In genomic region chr11:125347261-125347585, GRCh38 we compare ENCODE assay signal across 19 cellular contexts.
DNase-seq lines count a peak whose midpoint lies in the region; ATAC-seq and TF ChIP-seq lines count a peak whose summit lies in the region.
"Had no signal": no experiment of that assay in that cellular context is flagged by ENCODE, and none has a peak within 500 bp of the region (broad histone marks: within the 10 kb centered on the region; RNA-seq: fewer than 3 reads in every experiment).

No MANE protein-coding gene starts in this region.

- peak overlapping the region; percentile 73 for H3K18ac ChIP-seq in neuronal stem cell (ENCODE audit: low read length)

- H3K27ac ChIP-seq in cingulate gyrus (ENCODE audit: low read depth, low read length) (peak overlapping the region; percentile 70), neuronal stem cell (replicated peaks; ENCODE audit: low read length) (peak overlapping the region; percentile 98), tibial artery (peak overlapping the region; percentile 29 to 58)
- H3K27ac ChIP-seq: 22Rv1, RWPE1 had no signal

- H3K9me3 Mint-ChIP-seq in natural killer cell treated with Interleukin-12 subunit alpha and Interleukin-12 subunit beta and Interleukin-15 and Interleukin-18, amount 100 ng/mL, for 72 hours: no peaks in the 10 kb centered on the region
- H3K9me3 Mint-ChIP-seq: CD4-positive, alpha-beta memory T cell had no signal

- no peak overlapping the region for H2BK15ac ChIP-seq in neuronal stem cell (ENCODE audit: low read length)

- H2BK120ac ChIP-seq in neuronal stem cell (ENCODE audit: low read depth, low read length): no peak overlapping the region

- H3K4me1 Mint-ChIP-seq in natural killer cell treated with Interleukin-12 subunit alpha and Interleukin-12 subunit beta and Interleukin-15 and Interleukin-18, amount 100 ng/mL, for 72 hours (ENCODE audit: low read depth in 2 of 2): peaks cover 0 to 3% of the 10 kb centered on the region in 2 donors

- peak; percentile 5 for DNase-seq in Right ventricle myocardium inferior (ENCODE audit: missing footprints)
- no peak for DNase-seq in Right ventricle myocardium superior
- DNase-seq in neuronal stem cell (ENCODE audit: low spot score): peak; percentile 88
- DNase-seq in tibial artery: no peak
- DNase-seq in natural killer cell treated with Interleukin-12 subunit alpha and Interleukin-12 subunit beta and Interleukin-15 and Interleukin-18, amount 100 ng/mL, for 72 hours (ENCODE audit: low spot score): no peak
- DNase-seq: BE2C; CD4-positive, alpha-beta memory T cell; DMS79; GOT3; NCI-H1417; NCI-H187 treated with DMSO at 0.1 percent for 48 hours; NCI-H526 treated with DMSO at 0.1 percent for 48 hours; OCI-M1 had no signal

- H3K4me3 ChIP-seq in neuronal stem cell (ENCODE audit: low read length in 2 of 2) (no peak overlapping the region), tibial artery (no peak overlapping the region)
- H3K4me3 ChIP-seq: K562 had no signal

- H3K9ac ChIP-seq in neuronal stem cell (ENCODE audit: low read depth, low read length, poor library complexity): no peak overlapping the region

- H3K9me3 ChIP-seq in neuronal stem cell (replicated peaks in 1 of 2; ENCODE audit: control insufficient read depth in 2 of 2, insufficient read depth in 1 of 2, low read depth in 1 of 2, low read length in 2 of 2) (no peaks in the 10 kb centered on the region), tibial artery (no peaks in the 10 kb centered on the region)
- H3K9me3 ChIP-seq: BE2C had no signal

- H3K4ac ChIP-seq in neuronal stem cell (ENCODE audit: low read length): no peak overlapping the region

- TF ChIP-seq CTCF in tibial artery (IDR thresholded peaks at IDR 0.05): no peak

- H3K4me1 ChIP-seq in neuronal stem cell (ENCODE audit: control insufficient read depth in 2 of 2, insufficient read depth in 1 of 2, low read depth in 1 of 2, low read length in 2 of 2) (peaks cover 68 to 71% of the 10 kb centered on the region in 2 donors), tibial artery (peaks cover 0 to 27% (median 13%) of the 10 kb centered on the region in 4 donors)
- H3K4me1 ChIP-seq: BE2C had no signal

- H3K36me3 Mint-ChIP-seq in natural killer cell treated with Interleukin-12 subunit alpha and Interleukin-12 subunit beta and Interleukin-15 and Interleukin-18, amount 100 ng/mL, for 72 hours: no peaks in the 10 kb centered on the region
- H3K36me3 Mint-ChIP-seq: CD4-positive, alpha-beta memory T cell had no signal

- WGBS in neuronal stem cell (ENCODE audit: extremely low coverage in 2 of 2, insufficient read length in 2 of 2, insufficient replicate concordance in 1 of 2), 2 donors: no CpG with 5 or more reads among the region's 2 CpGs

- no peak overlapping the region for H3K23ac ChIP-seq in neuronal stem cell (ENCODE audit: low read depth, low read length, poor library complexity)

- H3K27me3 ChIP-seq in neuronal stem cell (ENCODE audit: control insufficient read depth in 3 of 3, insufficient read depth in 3 of 3, low read depth in 1 of 3, low read length in 3 of 3) (no peaks in the 10 kb centered on the region), tibial artery (no peaks in the 10 kb centered on the region)

- no peak overlapping the region for H2AFZ ChIP-seq in neuronal stem cell (ENCODE audit: low read length)

- no peak overlapping the region for H2BK5ac ChIP-seq in neuronal stem cell (ENCODE audit: low read length)

- no peak overlapping the region for H4K8ac ChIP-seq in neuronal stem cell (ENCODE audit: low read depth, low read length)

- no peak for ATAC-seq in Right ventricle myocardium inferior
- ATAC-seq in Right ventricle myocardium superior (ENCODE audit: poor library complexity): no peak
- no peak for ATAC-seq in natural killer cell treated with Interleukin-12 subunit alpha and Interleukin-12 subunit beta and Interleukin-15 and Interleukin-18, amount 100 ng/mL, for 72 hours
- no peak for ATAC-seq in HG03025 (IDR thresholded peaks at IDR 0.05; ENCODE audit: low FRiP score, unreplicated experiment)
- ATAC-seq in GM21390 (IDR thresholded peaks at IDR 0.05; ENCODE audit: unreplicated experiment): no peak
- ATAC-seq: K562 had no signal

- no peak overlapping the region for H4K91ac ChIP-seq in neuronal stem cell (ENCODE audit: low read depth, low read length, poor library complexity)

- no peak overlapping the region for H3K14ac ChIP-seq in neuronal stem cell (ENCODE audit: low read length)

- H3K4me3 Mint-ChIP-seq in natural killer cell treated with Interleukin-12 subunit alpha and Interleukin-12 subunit beta and Interleukin-15 and Interleukin-18, amount 100 ng/mL, for 72 hours: no peak overlapping the region
- H3K4me3 Mint-ChIP-seq: CD4-positive, alpha-beta memory T cell had no signal

- H2AK5ac ChIP-seq in neuronal stem cell (ENCODE audit: low read depth, low read length): peak overlapping the region; percentile 49

- H2BK12ac ChIP-seq in neuronal stem cell (ENCODE audit: low read length): no peak overlapping the region

- no peaks in the 10 kb centered on the region for H3K79me1 ChIP-seq in neuronal stem cell (ENCODE audit: low read depth, low read length)

- no peak overlapping the region for H3K27ac Mint-ChIP-seq in natural killer cell treated with Interleukin-12 subunit alpha and Interleukin-12 subunit beta and Interleukin-15 and Interleukin-18, amount 100 ng/mL, for 72 hours
- H3K27ac Mint-ChIP-seq: CD4-positive, alpha-beta memory T cell had no signal

- H3K27me3 Mint-ChIP-seq in natural killer cell treated with Interleukin-12 subunit alpha and Interleukin-12 subunit beta and Interleukin-15 and Interleukin-18, amount 100 ng/mL, for 72 hours: peaks cover 14 to 18% of the 10 kb centered on the region in 2 donors

- H3K36me3 ChIP-seq in neuronal stem cell (replicated peaks in 1 of 2; ENCODE audit: control insufficient read depth in 2 of 2, insufficient read depth in 2 of 2, low read length in 2 of 2) (peaks cover under 1 to 18% of the 10 kb centered on the region in 2 donors), tibial artery (no peaks in the 10 kb centered on the region)
- H3K36me3 ChIP-seq: BE2C had no signal

- peak overlapping the region; percentile 12 for H3K4me2 ChIP-seq in neuronal stem cell (ENCODE audit: insufficient read depth, low read length, poor library complexity, severe bottlenecking)

- intact Hi-C loops in Right ventricle myocardium inferior (cut with DNase I): loop anchor here (5.0 kb wide), 3 partner anchors 45 to 255 kb away; no protein-coding TSS in a partner anchor
- intact Hi-C loops in Right ventricle myocardium superior (cut with DNase I): loop anchor here (5.0 kb wide), 1 partner anchor 255 kb away; no protein-coding TSS in a partner anchor
- intact Hi-C loops in tibial artery (cut with DNase I; ENCODE audit: low total_unique reads): loop anchor here (2.0 kb wide), 1 partner anchor 182 kb away; the partner anchor contains the start of gene PKNOX2

Comparison
In these comparisons a context has a peak if more than half of its experiments do, and no peak if none do; other contexts are left out.
1. DNase-seq: peak in Right ventricle myocardium inferior (single experiment) and neuronal stem cell (single experiment); none in Right ventricle myocardium superior (single experiment), tibial artery (0 of 2) and natural killer cell treated with Interleukin-12 subunit alpha and Interleukin-12 subunit beta and Interleukin-15 and Interleukin-18, amount 100 ng/mL, for 72 hours (single experiment).
2. H3K27ac ChIP-seq: peak in every context shown above with its lines; median percentile 98 in neuronal stem cell; 70 in cingulate gyrus; 44 in tibial artery.